ENCODE assay signal across 8 cellular contexts in genomic region chr17:63622571-63623390, GRCh38. TPM values are rescaled to one million over a fixed set of nuclear protein-coding genes. Genes with fewer than 3 reads are reported as not detected.
DNase-seq lines count a peak whose midpoint lies in the region; ATAC-seq and TF ChIP-seq lines count a peak whose summit lies in the region.

No MANE protein-coding gene starts in this region.

- TF ChIP-seq CTCF in Caco-2 (IDR thresholded peaks at IDR 0.05; ENCODE audit: insufficient read depth in 1 of 2, low read depth in 1 of 2, low read length in 1 of 2, severe bottlenecking in 1 of 2, unreplicated experiment in 1 of 2): no peak
- TF ChIP-seq CTCF in glutamatergic neuron (IDR thresholded peaks at IDR 0.05; ENCODE audit: partially characterized antibody, unreplicated experiment): no peak
- no peak for TF ChIP-seq CTCF in upper lobe of right lung (IDR thresholded peaks at IDR 0.05)

- H3K27ac ChIP-seq in upper lobe of right lung: peak overlapping the region; percentile 81

- H3K4me3 Mint-ChIP-seq in Caco-2 (ENCODE audit: unreplicated experiment) (peak overlapping the region; percentile 94), glutamatergic neuron (ENCODE audit: unreplicated experiment) (peak overlapping the region; percentile 94)

- H3K36me3 Mint-ChIP-seq in Caco-2 (ENCODE audit: insufficient read depth, unreplicated experiment) (peaks cover 12% of the 10 kb centered on the region), glutamatergic neuron (ENCODE audit: unreplicated experiment) (no peaks in the 10 kb centered on the region)
- peaks cover 10% of the 10 kb centered on the region in 2 donors for H3K36me3 Mint-ChIP-seq in activated naive CD4-positive, alpha-beta T cell treated with anti-CD3 and anti-CD28 coated beads, Interleukin-2, amount 50 U/mL, for 72 hours

- H3K4me1 ChIP-seq in Caco-2: no peaks in the 10 kb centered on the region; the same call in 1 of the 2 replicates
- H3K4me1 ChIP-seq in upper lobe of right lung: peaks cover 41% of the 10 kb centered on the region

- POLR2A ChIA-PET in Caco-2 (lab: Charles Lee): interaction anchor here (0.5 to 1.4 kb wide), 10 partner anchors 11 to 204 kb away, joined by 3 to 6 read pairs (median 4); partner anchors contain the start of genes CCDC47, DCAF7 and TACO1

- intact Hi-C loops in Caco-2 (cut with micrococcal nuclease; ENCODE audit: unreplicated experiment) (loop anchor here (1.0 to 10.0 kb wide), 4 partner anchors 72 to 222 kb away; partner anchors contain the start of genes DCAF7, SMARCD2 and STRADA), upper lobe of right lung (cut with DNase I) (no loop called here)

- CTCF ChIA-PET in Caco-2 (lab: Charles Lee): interaction anchor here (0.8 to 1.5 kb wide), 6 partner anchors 10 to 226 kb away, joined by 3 to 25 read pairs (median 6); no protein-coding TSS in a partner anchor

- BruUV-seq in Caco-2 (replicated peaks; lab: Mats Ljungman, UMichigan): no TSS peak

- H3K36me3 ChIP-seq in Caco-2 (ENCODE audit: control insufficient read depth, insufficient read depth, low read length): no peaks in the 10 kb centered on the region
- no peaks in the 10 kb centered on the region for H3K36me3 ChIP-seq in upper lobe of right lung

- H3K4me1 Mint-ChIP-seq in Caco-2 (ENCODE audit: low read depth, unreplicated experiment) (peaks cover 16% of the 10 kb centered on the region), glutamatergic neuron (ENCODE audit: low read depth, unreplicated experiment) (peaks cover 14% of the 10 kb centered on the region)

- no peaks in the 10 kb centered on the region for H3K9me3 Mint-ChIP-seq in Caco-2 (ENCODE audit: unreplicated experiment)
- H3K9me3 Mint-ChIP-seq in activated naive CD4-positive, alpha-beta T cell treated with anti-CD3 and anti-CD28 coated beads, Interleukin-2, amount 50 U/mL, for 72 hours: no peaks in the 10 kb centered on the region
- peaks cover 10% of the 10 kb centered on the region for H3K9me3 Mint-ChIP-seq in glutamatergic neuron (ENCODE audit: unreplicated experiment)

- H3K27me3 ChIP-seq in Caco-2 (replicated peaks; ENCODE audit: control insufficient read depth, insufficient read depth, low read length): no peaks in the 10 kb centered on the region
- no peaks in the 10 kb centered on the region for H3K27me3 ChIP-seq in upper lobe of right lung

- H3K27ac Mint-ChIP-seq in Caco-2 (ENCODE audit: unreplicated experiment) (peak overlapping the region; percentile 78), glutamatergic neuron (ENCODE audit: unreplicated experiment) (peak overlapping the region; percentile 81)
- H3K27ac Mint-ChIP-seq in activated naive CD4-positive, alpha-beta T cell treated with anti-CD3 and anti-CD28 coated beads, Interleukin-2, amount 50 U/mL, for 72 hours: peak overlapping the region; percentile 89 to 96

- ATAC-seq in GM21381 (IDR thresholded peaks at IDR 0.05; ENCODE audit: unreplicated experiment): peak; percentile 27
- peak; percentile 29 to 39 for ATAC-seq in activated naive CD4-positive, alpha-beta T cell treated with anti-CD3 and anti-CD28 coated beads, Interleukin-2, amount 50 U/mL, for 72 hours
- ATAC-seq in upper lobe of right lung: peak; percentile 37

- peak; percentile 76 to 84 for DNase-seq in Caco-2
- peak in 58 of 76 experiments; percentile 2 to 65 (median 42) for DNase-seq in HUDEP-2 (lab: John Stamatoyannopoulos, UW; ENCODE audit: unreplicated experiment in 76 of 76)
- peak; percentile 67 for DNase-seq in SK-N-DZ (ENCODE audit: low spot score)
- DNase-seq in activated naive CD4-positive, alpha-beta T cell treated with anti-CD3 and anti-CD28 coated beads, Interleukin-2, amount 50 U/mL, for 72 hours (ENCODE audit: low spot score in 2 of 2): peak; percentile 69 to 75
- DNase-seq in glutamatergic neuron: peak; percentile 80
- DNase-seq in occipital lobe (lab: John Stamatoyannopoulos, UW): peak; percentile 50
- DNase-seq in upper lobe of right lung: peak; percentile 92

- H3K4me3 ChIP-seq in Caco-2 (ENCODE audit: low read depth, low read length) (peak overlapping the region; percentile 95), upper lobe of right lung (peak overlapping the region; percentile 78)

- H3K27me3 Mint-ChIP-seq in Caco-2 (ENCODE audit: insufficient read depth, unreplicated experiment) (peaks cover 9% of the 10 kb centered on the region), glutamatergic neuron (ENCODE audit: unreplicated experiment) (peaks cover 10% of the 10 kb centered on the region)

- H3K9me3 ChIP-seq in Caco-2 (no peaks in the 10 kb centered on the region), upper lobe of right lung (no peaks in the 10 kb centered on the region)

RNA-seq across cellular contexts. Expression of gene MAP3K3, which starts 0.6 kb away (rescaled TPM):
- total RNA-seq in Caco-2 (2022): 15.3 and 16.2 TPM in 2 replicates
- 26.6 and 28.1 TPM in 2 replicates for polyA plus RNA-seq in SK-N-DZ (2014; cell fraction: cytosol; rRNA removed)
- 41.0 and 61.6 TPM in 2 replicates for polyA plus RNA-seq in SK-N-DZ (2014; cell fraction: nucleus; rRNA removed)
- 10 to 100 TPM; 28.3 to 54.2 TPM for total RNA-seq in activated naive CD4-positive, alpha-beta T cell treated with anti-CD3 and anti-CD28 coated beads, Interleukin-2, amount 50 U/mL, for 72 hours
- 54.6 TPM for total RNA-seq in glutamatergic neuron (ENCODE audit: unreplicated experiment)
- 21.4 TPM for total RNA-seq in occipital lobe
- total RNA-seq in upper lobe of right lung: 57.5 TPM

RNA-seq across cellular contexts. Expression of gene TACO1, which starts 22.1 kb away (rescaled TPM):
- 27.9 and 29.1 TPM in 2 replicates for total RNA-seq in Caco-2 (2022)
- polyA plus RNA-seq in SK-N-DZ (2014; cell fraction: cytosol; rRNA removed): 21.5 and 26.4 TPM in 2 replicates
- 13.9 and 21.1 TPM in 2 replicates for polyA plus RNA-seq in SK-N-DZ (2014; cell fraction: nucleus; rRNA removed)
- 10 to 100 TPM; 10.1 to 27.3 TPM for total RNA-seq in activated naive CD4-positive, alpha-beta T cell treated with anti-CD3 and anti-CD28 coated beads, Interleukin-2, amount 50 U/mL, for 72 hours
- 23.2 TPM for total RNA-seq in glutamatergic neuron (ENCODE audit: unreplicated experiment)
- total RNA-seq in occipital lobe: 5.5 TPM
- total RNA-seq in upper lobe of right lung: 16.1 TPM

Comparison
In these comparisons a context has a peak if more than half of its experiments do, and no peak if none do; other contexts are left out.
1. Peak in every context shown above with its lines: DNase-seq, ATAC-seq, H3K4me3 ChIP-seq and H3K27ac ChIP-seq.